8 cellular contexts compared by ENCODE assay signal in genomic region chr3:142310439-142310838, GRCh38.
"Had no signal": no experiment of that assay in that cellular context is flagged by ENCODE, and none has a peak within 500 bp of the region (broad histone marks: within the 10 kb centered on the region; RNA-seq: fewer than 3 reads in every experiment).

No MANE protein-coding gene starts in this region.

- DNase-seq: GM23248, GOT3, H7, HFFc6, KG1 had no signal

- H3K4me3 Mint-ChIP-seq: HFFc6, IgD-negative memory B cell had no signal

- H3K27ac ChIP-seq: GM23248 had no signal

- H3K27me3 Mint-ChIP-seq: IgD-negative memory B cell had no signal

- H3K9me3 ChIP-seq: HAP-1 had no signal

- H3K27ac Mint-ChIP-seq: HFFc6, IgD-negative memory B cell had no signal

- ATAC-seq: HCT116 had no signal

- H3K4me1 ChIP-seq: HAP-1 had no signal

- H2AFZ ChIP-seq: GM23248 had no signal

- H3K4me1 Mint-ChIP-seq: IgD-negative memory B cell had no signal

- H3K9ac ChIP-seq: GM23248 had no signal

- H3K4me3 ChIP-seq: GM23248, HAP-1 had no signal
